9 cellular contexts compared by ENCODE assay signal in genomic region chr12:69470189-69471094, GRCh38. TPM values are rescaled to one million over a fixed set of nuclear protein-coding genes. Genes with fewer than 3 reads are reported as not detected.
A peak's percentile ranks its signal among the peaks of the same experiment; 100 is the strongest.
DNase-seq lines count a peak whose midpoint lies in the region; ATAC-seq, FAIRE-seq and TF ChIP-seq lines count a peak whose summit lies in the region.
"Had no signal": no experiment of that assay in that cellular context is flagged by ENCODE, and none has a peak within 500 bp of the region (broad histone marks: within the 10 kb centered on the region; RNA-seq: fewer than 3 reads in every experiment).

TSS of gene FRS2 (plus strand) at chr12:69470388. CDS start at chr12:69569031, 98,643 bp downstream.

- TF ChIP-seq POLR2A in spleen (IDR thresholded peaks at IDR 0.05) = no peak

- peak within 1 kb of the TSS; percentile 96 to 99 (median 96) for H3K4me3 Mint-ChIP-seq in immature natural killer cell

- peak within 1 kb of the TSS; percentile 86 to 98 (median 96) for H3K27ac Mint-ChIP-seq in immature natural killer cell

- H3K9me3 ChIP-seq in AG04450 (ENCODE audit: control insufficient read depth, insufficient read depth, low read length) = no peaks in the 10 kb centered on the region
- H3K9me3 ChIP-seq in WERI-Rb-1 (ENCODE audit: severe bottlenecking) = no peaks in the 10 kb centered on the region
- no peaks in the 10 kb centered on the region for H3K9me3 ChIP-seq in spleen

- H3K4me3 ChIP-seq in AG04450 (ENCODE audit: low read depth, low read length) (peak within 1 kb of the TSS; percentile 89), WERI-Rb-1 (ENCODE audit: low read depth, low read length) (peak within 1 kb of the TSS; percentile 71), bronchial epithelial cell (ENCODE audit: low read depth, low read length) (peak within 1 kb of the TSS; percentile 88), spleen (peak within 1 kb of the TSS; percentile 72 to 93 (median 90))

- POLR2A ChIA-PET in AG04450 (lab: Yijun Ruan, JAX) = interaction anchor here (0.5 to 1.5 kb wide), 15 partner anchors 11 to 186 kb away, joined by 3 to 9 read pairs (median 3); partner anchors contain the start of gene CCT2

- H3K36me3 Mint-ChIP-seq in immature natural killer cell = no peaks in the 10 kb centered on the region

- peak within 1 kb of the TSS; percentile 82 for H3K27ac ChIP-seq in AG04450 (ENCODE audit: low read depth, low read length)
- H3K27ac ChIP-seq in WERI-Rb-1 = peak within 1 kb of the TSS; percentile 95
- H3K27ac ChIP-seq in spleen = peak within 1 kb of the TSS; percentile 70 to 94 (median 93)

- no peak for FAIRE-seq in bronchial epithelial cell (lab: Jason Lieb, UNC)
- FAIRE-seq: colon had no signal

- WGBS in spleen, 5 donors = 0 to 1% (median 1%) methylated on average over 55 to 69 of the region's 69 CpGs

- H3K36me3 ChIP-seq in WERI-Rb-1 (peaks cover 3% of the 10 kb centered on the region), bronchial epithelial cell (ENCODE audit: control insufficient read depth, insufficient read depth, low read length) (no peaks in the 10 kb centered on the region), spleen (no peaks in the 10 kb centered on the region)

- DNase-seq in AG04450 (ENCODE audit: low read depth, low spot score) = peak; percentile 71
- peak; percentile 96 for DNase-seq in NCI-H2196 (lab: John Stamatoyannopoulos, UW; ENCODE audit: unreplicated experiment)
- DNase-seq in WERI-Rb-1 = peak; percentile 95
- DNase-seq in bronchial epithelial cell (ENCODE audit: low read depth) = peak; percentile 74
- DNase-seq in immature natural killer cell = peak; percentile 77 to 83 (median 82)
- DNase-seq in spleen = peak; percentile 97

- peak; percentile 48 for TF ChIP-seq CTCF in AG04450 (IDR thresholded peaks at IDR 0.05; ENCODE audit: low read depth, low read length)
- peak; percentile 56 for TF ChIP-seq CTCF in WERI-Rb-1 (IDR thresholded peaks at IDR 0.05; ENCODE audit: low read depth, low read length)
- peak; percentile 41 for TF ChIP-seq CTCF in bronchial epithelial cell (IDR thresholded peaks at IDR 0.05; ENCODE audit: insufficient read depth, low read length, severe bottlenecking)
- TF ChIP-seq CTCF in spleen (IDR thresholded peaks at IDR 0.05 in 8 of 11, conservative IDR thresholded peaks at IDR 0.05 in 3 of 11) = peak in 1 of 11 experiments; percentile 4

- peaks cover 41 to 55% of the 10 kb centered on the region in 2 donors for H3K4me1 Mint-ChIP-seq in immature natural killer cell

- peaks cover 18 to 78% (median 61%) of the 10 kb centered on the region in 6 donors for H3K4me1 ChIP-seq in spleen

- ATAC-seq in GM18870 (IDR thresholded peaks at IDR 0.05; ENCODE audit: unreplicated experiment) (peak; percentile 77), HG03135 (IDR thresholded peaks at IDR 0.05; ENCODE audit: unreplicated experiment) (peak; percentile 95)

- H3K27me3 Mint-ChIP-seq in immature natural killer cell (ENCODE audit: low read depth in 3 of 3) = peaks cover 0 to 2% (median 2%) of the 10 kb centered on the region in 3 donors

- CTCF ChIA-PET in AG04450 (lab: Charles Lee) = interaction anchor here (0.6 to 1.4 kb wide), 5 partner anchors 63 to 115 kb away, joined by 3 to 14 read pairs (median 4); partner anchors contain the start of gene CCT2

- no peaks in the 10 kb centered on the region for H3K9me3 Mint-ChIP-seq in immature natural killer cell

- no peaks in the 10 kb centered on the region for H3K27me3 ChIP-seq in AG04450 (ENCODE audit: control insufficient read depth, insufficient read depth, low read length)
- H3K27me3 ChIP-seq in WERI-Rb-1 (ENCODE audit: insufficient read depth, low read depth, severe bottlenecking) = no peaks in the 10 kb centered on the region
- no peaks in the 10 kb centered on the region for H3K27me3 ChIP-seq in bronchial epithelial cell (ENCODE audit: control insufficient read depth, insufficient read depth, low read length)
- no peaks in the 10 kb centered on the region for H3K27me3 ChIP-seq in spleen (replicated peaks in 1 of 7)

- intact Hi-C loops in spleen (cut with DNase I; ENCODE audit: low total_unique reads) = no loop called here

RNA-seq across cellular contexts. Expression of gene FRS2, which starts in this region (rescaled TPM):
- 28.2 and 41.9 TPM in 2 replicates for polyA plus RNA-seq in AG04450 (2011; rRNA removed)
- 40.5 and 59.1 TPM in 2 replicates for polyA minus RNA-seq in AG04450 (2011; rRNA and poly(A)+ RNA removed)
- 25.5 and 27.1 TPM in 2 replicates for total RNA-seq in bronchial epithelial cell
- 10 to 100 TPM in 1 of 3 donors, 1 to 10 TPM in 2; 5.6 to 11.2 (median 7.8) TPM for polyA plus RNA-seq in immature natural killer cell
- 10 to 100 TPM; 25.3 to 51.7 (median 31.8) TPM for total RNA-seq in spleen
- polyA plus RNA-seq in spleen = 1 to 10 TPM; 3.4 to 4.8 (median 4.3) TPM

Comparison
In these comparisons a context has a peak if more than half of its experiments do, and no peak if none do; other contexts are left out.
1. Peak in every context shown above with its lines: DNase-seq, ATAC-seq, H3K4me3 ChIP-seq and H3K27ac ChIP-seq.